In the genomic region with DNA sequence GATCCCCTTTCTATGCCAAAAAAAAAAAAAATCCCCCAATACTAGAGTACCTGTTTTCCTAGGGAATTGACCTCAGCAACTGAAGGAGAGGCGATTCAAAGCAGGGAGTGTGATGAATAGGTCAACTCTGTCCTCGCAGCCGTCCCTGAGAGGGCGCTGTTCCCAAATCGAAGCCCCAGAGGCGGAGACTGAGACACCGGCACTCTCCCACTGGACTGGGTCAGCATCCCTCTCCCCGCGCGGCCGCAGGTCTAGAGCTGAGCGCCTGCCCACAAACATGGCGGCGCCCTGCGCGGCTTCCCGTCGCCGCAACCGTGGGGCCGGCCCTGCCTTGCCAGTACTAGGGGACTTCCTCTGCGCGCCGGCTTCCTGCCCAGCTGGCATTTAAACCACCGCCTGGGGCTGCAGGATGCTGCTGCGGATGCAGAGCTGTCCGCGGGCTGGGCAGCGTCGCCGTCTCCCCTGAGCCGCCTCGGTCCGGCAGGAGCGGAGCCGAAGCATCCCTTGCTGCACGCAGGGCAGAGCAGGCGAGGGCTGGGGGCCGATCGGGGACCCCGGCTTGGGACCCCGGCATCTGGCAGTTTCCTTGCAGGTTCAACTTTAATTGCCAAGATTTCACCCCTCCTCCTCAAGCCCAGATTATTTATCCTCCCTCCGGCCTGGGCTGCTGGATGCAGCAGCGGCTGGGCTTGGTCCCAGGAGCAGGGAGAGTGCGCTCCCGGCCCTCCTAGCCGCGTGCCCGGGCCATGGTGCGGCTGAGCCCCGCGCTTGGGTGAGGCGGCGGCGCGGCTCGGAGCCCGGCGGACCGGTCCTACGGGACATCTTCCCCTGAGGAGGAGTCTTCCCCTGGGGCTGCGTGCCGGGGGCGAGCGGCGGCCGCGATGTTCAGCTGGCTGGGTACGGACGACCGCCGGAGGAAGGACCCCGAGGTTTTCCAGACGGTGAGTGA, we compare ENCODE assay signal across 7 cellular contexts.
DNase-seq lines count a peak whose midpoint lies in the region; ATAC-seq and TF ChIP-seq lines count a peak whose summit lies in the region.

A gene (plus strand): TSS at position 412 of the 949 bp plus-strand sequence. CDS start 470 bp downstream, at position 882.

- peak; percentile 84 for TF ChIP-seq CTCF in choroid plexus epithelial cell (conservative IDR thresholded peaks at IDR 0.05; ENCODE audit: low read depth, low read length)

- DNase-seq in NCI-H2171 (lab: John Stamatoyannopoulos, UW) (peak; percentile 53), choroid plexus epithelial cell (ENCODE audit: low read depth) (peak; percentile 94), kidney tubule cell (ENCODE audit: low spot score) (peak; percentile 91)
- DNase-seq in activated CD4-positive, alpha-beta T cell treated with anti-CD3 and anti-CD28 coated beads for 24 hours (ENCODE audit: low read depth in 2 of 2) = peak; percentile 64 to 72
- DNase-seq in stimulated activated CD4-positive, alpha-beta T cell treated with anti-CD3 and anti-CD28 coated beads, Interleukin-1b, Interleukin-23, amount 100 ng/mL, for 1 hour (ENCODE audit: low read depth in 2 of 2) = peak; percentile 23 to 54

- peak within 1 kb of the TSS; percentile 88 for H3K4me3 ChIP-seq in choroid plexus epithelial cell (ENCODE audit: low read depth, low read length)

- peak; percentile 88 for ATAC-seq in GM18517 (IDR thresholded peaks at IDR 0.05; ENCODE audit: unreplicated experiment)
- peak; percentile 90 for ATAC-seq in HG03045 (IDR thresholded peaks at IDR 0.05; ENCODE audit: unreplicated experiment)

Comparison
In these comparisons a context has a peak if more than half of its experiments do, and no peak if none do; other contexts are left out.
1. Peak in every context shown above with its lines: DNase-seq, ATAC-seq and H3K4me3 ChIP-seq.
2. DNase-seq: peak in every context shown above with its lines; median percentile 94 in choroid plexus epithelial cell; 91 in kidney tubule cell; 68 in activated CD4-positive, alpha-beta T cell treated with anti-CD3 and anti-CD28 coated beads for 24 hours; 53 in NCI-H2171; 38 in stimulated activated CD4-positive, alpha-beta T cell treated with anti-CD3 and anti-CD28 coated beads, Interleukin-1b, Interleukin-23, amount 100 ng/mL, for 1 hour.